ENCODE assay signal across 22 cellular contexts in the genomic region with DNA sequence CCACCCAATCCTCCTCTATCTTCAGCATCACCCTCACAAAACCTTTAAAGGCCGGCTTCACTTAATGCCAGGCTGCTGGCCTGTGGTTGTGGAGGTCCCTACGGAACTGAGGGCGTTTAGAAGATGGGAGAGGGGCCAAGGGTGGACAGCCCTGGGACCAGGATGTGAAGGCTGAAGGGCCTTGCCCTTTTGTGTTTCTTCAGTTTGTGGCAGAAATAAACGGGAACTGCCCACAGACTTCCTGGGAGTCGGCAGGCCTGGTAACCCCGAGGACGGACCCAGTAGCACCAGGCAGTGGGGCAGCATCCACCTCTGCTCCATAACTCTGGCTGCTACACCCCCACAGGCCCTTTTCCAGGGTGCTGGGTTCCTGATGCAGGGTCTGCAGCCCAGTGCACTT. TPM values are rescaled to one million over a fixed set of nuclear protein-coding genes. Genes with fewer than 3 reads are reported as not detected.
"Had no signal": no experiment of that assay in that cellular context is flagged by ENCODE, and none has a peak within 500 bp of the region (broad histone marks: within the 10 kb centered on the region; RNA-seq: fewer than 3 reads in every experiment).

No MANE protein-coding gene starts in this region.

- H3K4me1 ChIP-seq: colonic mucosa, gastrocnemius medialis, gastroesophageal sphincter had no signal

- H3K4me3 Mint-ChIP-seq: dendritic cell treated with granulocyte-macrophage colony-stimulating factor and Interleukin-4, amounts not matched to agents 40 ng/mL and 50 ng/mL, for 4 days; effector memory CD8-positive, alpha-beta T cell; endodermal cell had no signal

- H3K36me3 ChIP-seq: colonic mucosa, esophagus muscularis mucosa, esophagus squamous epithelium, gastrocnemius medialis, gastroesophageal sphincter had no signal

- H3K9me3 Mint-ChIP-seq: dendritic cell treated with granulocyte-macrophage colony-stimulating factor and Interleukin-4, amounts not matched to agents 40 ng/mL and 50 ng/mL, for 4 days; endodermal cell had no signal

- H3K27me3 Mint-ChIP-seq: effector memory CD8-positive, alpha-beta T cell had no signal

- H3K27ac ChIP-seq: colonic mucosa, coronary artery, dorsolateral prefrontal cortex, epithelial cell of prostate, esophagus muscularis mucosa, esophagus squamous epithelium, foreskin keratinocyte, gastrocnemius medialis, gastroesophageal sphincter had no signal

- H3K4me3 ChIP-seq: colonic mucosa, coronary artery, dorsolateral prefrontal cortex, esophagus muscularis mucosa, esophagus squamous epithelium, gastrocnemius medialis, gastroesophageal sphincter had no signal

- H3K27ac Mint-ChIP-seq: dendritic cell treated with granulocyte-macrophage colony-stimulating factor and Interleukin-4, amounts not matched to agents 40 ng/mL and 50 ng/mL, for 4 days; effector memory CD8-positive, alpha-beta T cell; endodermal cell had no signal

- H3K9me3 ChIP-seq: colonic mucosa, esophagus muscularis mucosa, esophagus squamous epithelium, gastrocnemius medialis, gastroesophageal sphincter had no signal

- H3K27me3 ChIP-seq: colonic mucosa, esophagus muscularis mucosa, esophagus squamous epithelium, foreskin keratinocyte, gastroesophageal sphincter had no signal

- DNase-seq: colonic mucosa; cortex of kidney; dermis blood vessel endothelial cell; dorsolateral prefrontal cortex; effector CD4-positive, alpha-beta T cell; effector CD8-positive, alpha-beta T cell; effector memory CD4-positive, alpha-beta T cell; effector memory CD8-positive, alpha-beta T cell; endodermal cell; erythroblast; esophagus squamous epithelium; foreskin fibroblast; foreskin keratinocyte; foreskin melanocyte; gastrocnemius medialis; glutamatergic neuron; head of caudate nucleus had no signal

RNA-seq across cellular contexts. Expression of a gene that starts 51.3 kb away (rescaled TPM):
- total RNA-seq: foreskin keratinocyte had no signal
